26 cellular contexts compared by ENCODE assay signal in the genomic region with DNA sequence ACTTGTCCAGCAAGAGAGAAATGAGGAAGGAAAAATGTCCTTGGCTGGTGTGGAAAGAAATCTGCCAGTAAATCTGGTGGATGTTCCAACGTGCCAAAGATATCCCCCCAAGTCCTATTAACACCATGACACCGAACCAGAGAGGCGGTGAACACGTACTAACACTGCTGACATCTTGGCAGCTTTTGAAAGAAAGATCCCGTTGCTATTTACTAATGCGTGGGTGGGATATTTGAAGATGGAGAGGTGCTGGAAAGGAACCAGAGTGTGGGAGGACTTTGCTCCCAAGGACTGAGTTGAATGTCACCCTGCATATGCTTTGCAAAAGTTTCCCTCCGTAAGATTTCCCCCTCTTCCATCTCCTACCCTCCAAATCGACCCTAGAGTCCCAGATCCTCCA.
"Had no signal": no experiment of that assay in that cellular context is flagged by ENCODE, and none has a peak within 500 bp of the region (broad histone marks: within the 10 kb centered on the region; RNA-seq: fewer than 3 reads in every experiment).

No MANE protein-coding gene starts in this region.

- H3K27me3 ChIP-seq: body of pancreas, pancreas, uterus had no signal

- H3K36me3 Mint-ChIP-seq: activated naive CD4-positive, alpha-beta T cell treated with anti-CD3 and anti-CD28 coated beads, Interleukin-2, amount 50 U/mL, for 72 hours; naive B cell; type B pancreatic cell had no signal

- H3K27ac ChIP-seq: body of pancreas, pancreas, psoas muscle, uterus, VCaP had no signal

- H3K9me3 Mint-ChIP-seq: activated naive CD4-positive, alpha-beta T cell treated with anti-CD3 and anti-CD28 coated beads, Interleukin-2, amount 50 U/mL, for 72 hours; activated T-cell treated with anti-CD3 and anti-CD28 coated beads, Interleukin-2, amount 50 U/mL, for 72 hours; endodermal cell; naive B cell; neural crest cell; T-helper 1 cell treated with Interleukin-12 subunit alpha and Interleukin-12 subunit beta and Interleukin-4 antibody, amounts not matched to agents 30 μg/mL and 1 μg/mL, for 36 hours; type B pancreatic cell had no signal

- H3K9me3 ChIP-seq: body of pancreas, pancreas, psoas muscle, uterus had no signal

- DNase-seq: activated CD4-positive, alpha-beta T cell treated with anti-CD3 and anti-CD28 coated beads for 4 hours; activated CD4-positive, alpha-beta T cell treated with anti-CD3 and anti-CD28 coated beads, Interleukin-2, amount 50 U/mL, for 4 hours; activated naive CD4-positive, alpha-beta T cell; activated T-cell treated with anti-CD3 and anti-CD28 coated beads for 4 hours; activated T-cell treated with anti-CD3 and anti-CD28 coated beads, Interleukin-2, amount 50 U/mL, for 72 hours; caudate nucleus; endodermal cell; foreskin melanocyte; kidney glomerular epithelial cell; left ventricle myocardium superior; mammary epithelial cell; naive B cell; nucleus accumbens; pancreas; psoas muscle; stimulated activated CD4-positive, alpha-beta T cell treated with anti-CD3 and anti-CD28 coated beads, Interleukin-2, amount 100 ng/mL, for 48 hours; stimulated activated naive CD4-positive, alpha-beta T cell treated with Interleukin-2 at 50 U/mL for 16 hours; T-helper 9 cell; uterus had no signal

- H3K36me3 ChIP-seq: pancreas, uterus had no signal

- ATAC-seq: activated naive CD4-positive, alpha-beta T cell treated with anti-CD3 and anti-CD28 coated beads, Interleukin-2, amount 50 U/mL, for 72 hours; activated T-cell treated with anti-CD3 and anti-CD28 coated beads, Interleukin-2, amount 50 U/mL, for 72 hours; body of pancreas; esophagus mucosa; left ventricle myocardium superior; psoas muscle had no signal

- H3K4me3 ChIP-seq: body of pancreas, pancreas, psoas muscle, uterus had no signal

- H3K27ac Mint-ChIP-seq: activated naive CD4-positive, alpha-beta T cell treated with anti-CD3 and anti-CD28 coated beads, Interleukin-2, amount 50 U/mL, for 72 hours; activated T-cell treated with anti-CD3 and anti-CD28 coated beads, Interleukin-2, amount 50 U/mL, for 72 hours; endodermal cell; naive B cell; T-helper 1 cell treated with Interleukin-12 subunit alpha and Interleukin-12 subunit beta and Interleukin-4 antibody, amounts not matched to agents 30 μg/mL and 1 μg/mL, for 36 hours; type B pancreatic cell had no signal

- H3K4me1 ChIP-seq: body of pancreas, pancreas, psoas muscle, uterus had no signal

- H3K4me1 Mint-ChIP-seq: endodermal cell, naive B cell had no signal

- H3K4me3 Mint-ChIP-seq: activated T-cell treated with anti-CD3 and anti-CD28 coated beads, Interleukin-2, amount 50 U/mL, for 72 hours; endodermal cell; naive B cell; neural crest cell; T-helper 1 cell treated with Interleukin-12 subunit alpha and Interleukin-12 subunit beta and Interleukin-4 antibody, amounts not matched to agents 30 μg/mL and 1 μg/mL, for 36 hours; type B pancreatic cell had no signal
